8 cellular contexts compared by ENCODE assay signal in genomic region chr12:76790564-76791552, GRCh38. TPM values are rescaled to one million over a fixed set of nuclear protein-coding genes. Genes with fewer than 3 reads are reported as not detected.
DNase-seq lines count a peak whose midpoint lies in the region; ATAC-seq and TF ChIP-seq lines count a peak whose summit lies in the region.

No MANE protein-coding gene starts in this region.

- TF ChIP-seq CTCF in Peyer's patch (IDR thresholded peaks at IDR 0.05) (peak; percentile 14 to 83 (median 76)), prostate gland (IDR thresholded peaks at IDR 0.05) (peak; percentile 39 to 80 (median 73))

- TF ChIP-seq POLR2A in Peyer's patch (IDR thresholded peaks at IDR 0.05) (no peak), prostate gland (IDR thresholded peaks at IDR 0.05) (no peak)

- no peak overlapping the region for H3K4me3 ChIP-seq in Peyer's patch
- H3K4me3 ChIP-seq in prostate gland = no peak overlapping the region

- intact Hi-C loops in prostate gland (cut with DNase I) = loop anchor here (1.0 to 10.0 kb wide), 2 partner anchors 170 to 214 kb away; no protein-coding TSS in a partner anchor
- intact Hi-C loops in activated CD4-positive, alpha-beta T cell treated with anti-CD3 and anti-CD28 coated beads, Interleukin-2, amount 10 ng/mL, durations not matched to agents 24 days and 14 days (cut with micrococcal nuclease) = loop anchor here (1.0 kb wide), 2 partner anchors 27 to 170 kb away; partner anchors contain the start of gene ZDHHC17

- peaks cover 2% of the 10 kb centered on the region for H3K4me1 Mint-ChIP-seq in activated CD4-positive, alpha-beta T cell treated with anti-CD3 and anti-CD28 coated beads, Interleukin-2, amount 10 ng/mL, durations not matched to agents 24 days and 14 days

- H3K27ac ChIP-seq in Peyer's patch = no peak overlapping the region
- no peak overlapping the region for H3K27ac ChIP-seq in prostate gland

- ATAC-seq in GM21737 (IDR thresholded peaks at IDR 0.05; ENCODE audit: unreplicated experiment) = no peak

- H3K4me3 Mint-ChIP-seq in activated CD4-positive, alpha-beta T cell treated with anti-CD3 and anti-CD28 coated beads, Interleukin-2, amount 10 ng/mL, durations not matched to agents 24 days and 14 days = no peak overlapping the region

- H3K27ac Mint-ChIP-seq in activated CD4-positive, alpha-beta T cell treated with anti-CD3 and anti-CD28 coated beads, Interleukin-2, amount 10 ng/mL, durations not matched to agents 24 days and 14 days = no peak overlapping the region

- H3K36me3 ChIP-seq in Peyer's patch (no peaks in the 10 kb centered on the region), prostate gland (no peaks in the 10 kb centered on the region)

- DNase-seq in EL (peak; percentile 25), HT1080 (ENCODE audit: low read depth) (peak; percentile 14), Peyer's patch (no peak), fibroblast of gingiva (ENCODE audit: low read depth) (peak; percentile 4), prostate gland (ENCODE audit: low spot score) (no peak), T-helper 9 cell (no peak)
- DNase-seq in activated CD4-positive, alpha-beta T cell treated with anti-CD3 and anti-CD28 coated beads, Interleukin-2, amount 10 ng/mL, durations not matched to agents 24 days and 14 days = no peak

- H3K4me1 ChIP-seq in Peyer's patch (no peaks in the 10 kb centered on the region), prostate gland (replicated peaks) (no peaks in the 10 kb centered on the region)

- no peaks in the 10 kb centered on the region for H3K9me3 Mint-ChIP-seq in activated CD4-positive, alpha-beta T cell treated with anti-CD3 and anti-CD28 coated beads, Interleukin-2, amount 10 ng/mL, durations not matched to agents 24 days and 14 days

- 48% methylated on average over 4 of the region's 4 CpGs for WGBS in prostate gland

- H3K27me3 ChIP-seq in Peyer's patch (no peaks in the 10 kb centered on the region), prostate gland (replicated peaks; ENCODE audit: insufficient read depth) (no peaks in the 10 kb centered on the region)

- H3K9me3 ChIP-seq in Peyer's patch = no peaks in the 10 kb centered on the region
- no peaks in the 10 kb centered on the region for H3K9me3 ChIP-seq in prostate gland

- H3K36me3 Mint-ChIP-seq in activated CD4-positive, alpha-beta T cell treated with anti-CD3 and anti-CD28 coated beads, Interleukin-2, amount 10 ng/mL, durations not matched to agents 24 days and 14 days (ENCODE audit: low read depth) = no peaks in the 10 kb centered on the region

- H3K27me3 Mint-ChIP-seq in activated CD4-positive, alpha-beta T cell treated with anti-CD3 and anti-CD28 coated beads, Interleukin-2, amount 10 ng/mL, durations not matched to agents 24 days and 14 days = no peaks in the 10 kb centered on the region

RNA-seq across cellular contexts. Expression of gene ZDHHC17, which starts 26.9 kb away (rescaled TPM):
- 10.6 and 15.5 TPM in 2 replicates for total RNA-seq in HT1080 (2014; rRNA removed; shearing (Covaris generic))
- 6.1 and 10.2 TPM in 2 replicates for polyA plus RNA-seq in HT1080 (2015; cell fraction: cytosol; rRNA removed)
- polyA plus RNA-seq in HT1080 (2015; cell fraction: nucleus; rRNA removed) = 64.9 and 68.7 TPM in 2 replicates
- total RNA-seq in Peyer's patch = 10 to 100 TPM; 14.7 to 88.3 (median 32.5) TPM
- 10 to 100 TPM; 21.6 to 34.6 TPM for total RNA-seq in prostate gland
- total RNA-seq in activated CD4-positive, alpha-beta T cell treated with anti-CD3 and anti-CD28 coated beads, Interleukin-2, amount 10 ng/mL, durations not matched to agents 24 days and 14 days = 24.6 and 31.2 TPM in 2 replicates

Comparison
In these comparisons a context has a peak if more than half of its experiments do, and no peak if none do; other contexts are left out.
1. DNase-seq: peak in EL (single experiment), HT1080 (single experiment) and fibroblast of gingiva (single experiment); none in Peyer's patch (0 of 3), prostate gland (single experiment), activated CD4-positive, alpha-beta T cell treated with anti-CD3 and anti-CD28 coated beads, Interleukin-2, amount 10 ng/mL, durations not matched to agents 24 days and 14 days (single experiment) and T-helper 9 cell (single experiment).